1 cellular context compared by ENCODE assay signal in genomic region chr5:150542933-150543445, GRCh38.
A peak's percentile ranks its signal among the peaks of the same experiment; 100 is the strongest.
TF ChIP-seq lines count a peak whose summit lies in the region.

No MANE protein-coding gene starts in this region.

TF ChIP-seq in HepG2, 621 proteins besides CTCF, POLR2A, EP300 and RAD21 (continued from another document):
- TF ChIP-seq ZMAT5 (CRISPR knock-in tag; IDR thresholded peaks at IDR 0.05; ENCODE audit: borderline replicate concordance, low read depth), result no peak
- TF ChIP-seq SMAD3 (CRISPR knock-in tag; IDR thresholded peaks at IDR 0.05), result peak; percentile 99
- TF ChIP-seq PTBP1 (IDR thresholded peaks at IDR 0.05; ENCODE audit: low read depth, low read length, poor library complexity, severe bottlenecking), result no peak
- TF ChIP-seq MXD1 (CRISPR knock-in tag; IDR thresholded peaks at IDR 0.05), result peak; percentile 58; the same call in 1 of the 2 replicates
- no peak for TF ChIP-seq PRPF4 (IDR thresholded peaks at IDR 0.05; ENCODE audit: low read depth, low read length, poor library complexity, severe bottlenecking)
- peak; percentile 61 for TF ChIP-seq YY1 (IDR thresholded peaks at IDR 0.05; ENCODE audit: insufficient read depth, insufficient replicate concordance, low read depth, low read length)
- TF ChIP-seq SP2 (CRISPR knock-in tag; IDR thresholded peaks at IDR 0.05), result no peak
- peak; percentile 72; the same call in 1 of the 2 replicates for TF ChIP-seq HNF1A (IDR thresholded peaks at IDR 0.05; ENCODE audit: low read depth)
- peak; percentile 93 for TF ChIP-seq HNF1A (CRISPR knock-in tag; IDR thresholded peaks at IDR 0.05; ENCODE audit: borderline replicate concordance)
- peak; percentile 92 for TF ChIP-seq ZBTB39 (CRISPR knock-in tag; IDR thresholded peaks at IDR 0.05)
- peak; percentile 100 for TF ChIP-seq FOXO1 (CRISPR knock-in tag; IDR thresholded peaks at IDR 0.05)
- peak; percentile 76 to 83; a peak in 3 of 4 replicates for TF ChIP-seq HMGXB4 (CRISPR knock-in tag; IDR thresholded peaks at IDR 0.05; ENCODE audit: borderline replicate concordance in 1 of 2, low read depth in 1 of 2)
- TF ChIP-seq ATF7-NPFF (CRISPR knock-in tag; IDR thresholded peaks at IDR 0.05; ENCODE audit: low read depth), result no peak; the same call in none of the 2 replicates
- TF ChIP-seq CREM (IDR thresholded peaks at IDR 0.05), result peak; percentile 96
- TF ChIP-seq CREM (CRISPR knock-in tag; IDR thresholded peaks at IDR 0.05), result no peak
- peak; percentile 54; the same call in 1 of the 2 replicates for TF ChIP-seq FLYWCH1 (CRISPR knock-in tag; IDR thresholded peaks at IDR 0.05)
- peak; percentile 88; the same call in 1 of the 2 replicates for TF ChIP-seq ZNF766 (CRISPR knock-in tag; IDR thresholded peaks at IDR 0.05; ENCODE audit: borderline replicate concordance)
- peak; percentile 97 for TF ChIP-seq MED8 (CRISPR knock-in tag; IDR thresholded peaks at IDR 0.05; ENCODE audit: insufficient replicate concordance)
- TF ChIP-seq AGO2 (optimal IDR thresholded peaks at IDR 0.05; ENCODE audit: low read depth, low read length), result peak; percentile 12
- peak; percentile 96 for TF ChIP-seq MIXL1 (CRISPR knock-in tag; IDR thresholded peaks at IDR 0.05)
- no peak for TF ChIP-seq ZNF407 (CRISPR knock-in tag; IDR thresholded peaks at IDR 0.05; ENCODE audit: not compliant biosample characterization)
- 0 out of 2 replicates have a peak, but pooled peaks have one; percentile 13 for TF ChIP-seq SMC3 (IDR thresholded peaks at IDR 0.05; ENCODE audit: low read length)
- TF ChIP-seq TOE1 (CRISPR knock-in tag; IDR thresholded peaks at IDR 0.05), result peak; percentile 63; the same call in 1 of the 2 replicates
- peak; percentile 87 for TF ChIP-seq GABPB1 (CRISPR knock-in tag; IDR thresholded peaks at IDR 0.05)
- peak; percentile 95 for TF ChIP-seq RFXAP (CRISPR knock-in tag; IDR thresholded peaks at IDR 0.05; ENCODE audit: borderline replicate concordance)
- TF ChIP-seq ZNF160 (CRISPR knock-in tag; IDR thresholded peaks at IDR 0.05), result peak; percentile 86
- peak; percentile 100 for TF ChIP-seq MEIS2 (CRISPR knock-in tag; IDR thresholded peaks at IDR 0.05)
- peak; percentile 53; the same call in 1 of the 2 replicates for TF ChIP-seq ADNP (CRISPR knock-in tag; IDR thresholded peaks at IDR 0.05)
- TF ChIP-seq ZNF569 (CRISPR knock-in tag; IDR thresholded peaks at IDR 0.05; ENCODE audit: borderline replicate concordance), result no peak
- TF ChIP-seq BRD4 (CRISPR knock-in tag; IDR thresholded peaks at IDR 0.05), result peak; percentile 98
- peak; percentile 99 for TF ChIP-seq ZMYM2 (CRISPR knock-in tag; IDR thresholded peaks at IDR 0.05)
- no peak for TF ChIP-seq MBNL3 (CRISPR knock-in tag; conservative IDR thresholded peaks at IDR 0.05)
- peak; percentile 99 for TF ChIP-seq RXRA (CRISPR knock-in tag; IDR thresholded peaks at IDR 0.05)
- TF ChIP-seq CENPT (CRISPR knock-in tag; IDR thresholded peaks at IDR 0.05; ENCODE audit: low read depth), result no peak
- 0 out of 2 replicates have a peak, but pooled peaks have one; percentile 46 for TF ChIP-seq HES4 (CRISPR knock-in tag; IDR thresholded peaks at IDR 0.05; ENCODE audit: borderline replicate concordance)
- TF ChIP-seq EED (CRISPR knock-in tag; IDR thresholded peaks at IDR 0.05), result no peak
- no peak for TF ChIP-seq SNRNP70 (IDR thresholded peaks at IDR 0.05; ENCODE audit: low read depth, low read length)
TF ChIP-seq in HepG2: peak in this region for 392.
